31 cellular contexts compared by ENCODE assay signal in genomic region chr4:22440999-22441398, GRCh38.
"Had no signal": no experiment of that assay in that cellular context is flagged by ENCODE, and none has a peak within 500 bp of the region (broad histone marks: within the 10 kb centered on the region; RNA-seq: fewer than 3 reads in every experiment).

No MANE protein-coding gene starts in this region.

- DNase-seq: naive thymus-derived CD8-positive, alpha-beta T cell; occipital lobe; ovary; posterior cingulate gyrus; psoas muscle; right cardiac atrium; spleen; stimulated activated CD4-positive, alpha-beta T cell treated with anti-CD3 and anti-CD28 coated beads, Interleukin-12 subunit alpha, Interleukin-12 subunit beta, amount 100 ng/mL, for 4 hours; stimulated activated CD4-positive, alpha-beta T cell treated with anti-CD3 and anti-CD28 coated beads, Interleukin-1b, Interleukin-23, amount 100 ng/mL, for 48 hours; stimulated activated CD4-positive, alpha-beta T cell treated with anti-CD3 and anti-CD28 coated beads, Interleukin-4, amount 100 ng/mL, for 1 hour; stimulated activated CD4-positive, alpha-beta T cell treated with anti-CD3 and anti-CD28 coated beads, Interleukin-4, amount 100 ng/mL, for 4 hours; stimulated activated CD8-positive, alpha-beta memory T cell treated with anti-CD3 and anti-CD28 coated beads, Interleukin-4, amount 100 ng/mL, for 48 hours; stimulated activated naive CD4-positive, alpha-beta T cell; stimulated activated naive CD8-positive, alpha-beta T cell treated with anti-CD3 and anti-CD28 coated beads, Interleukin-15, amount 100 ng/mL, for 72 hours; stimulated activated naive CD8-positive, alpha-beta T cell treated with anti-CD3 and anti-CD28 coated beads, Interleukin-15, Interleukin-2, amounts not matched to agents 100 U/mL and 50 U/mL, for 24 hours; substantia nigra; thyroid gland; trophoblast cell; upper lobe of left lung had no signal

- H3K27me3 Mint-ChIP-seq: naive thymus-derived CD8-positive, alpha-beta T cell; natural killer cell treated with Interleukin-12 subunit alpha and Interleukin-12 subunit beta and Interleukin-15 and Interleukin-18, amount 100 ng/mL, for 72 hours; progenitor cell of endocrine pancreas; stimulated activated memory B cell treated with anti-CD40 and anti-IgM and Interleukin-4, amounts not matched to agents 10 μg/mL and 1 μg/mL and 100 μg/mL, for 72 hours; stimulated activated naive CD8-positive, alpha-beta T cell treated with anti-CD3 and anti-CD28 coated beads, Interleukin-15, amount 100 ng/mL, for 72 hours had no signal

- H3K36me3 Mint-ChIP-seq: stimulated activated memory B cell treated with anti-CD40 and anti-IgM and Interleukin-4, amounts not matched to agents 10 μg/mL and 1 μg/mL and 100 μg/mL, for 72 hours had no signal

- H3K4me2 ChIP-seq: neural progenitor cell, smooth muscle cell had no signal

- H3K9me3 ChIP-seq: ovary, psoas muscle, spleen, thoracic aorta, thyroid gland, tibial nerve, upper lobe of left lung, vagina had no signal

- H3K27ac Mint-ChIP-seq: naive thymus-derived CD8-positive, alpha-beta T cell; neural progenitor cell; progenitor cell of endocrine pancreas; stimulated activated memory B cell treated with anti-CD40 and anti-IgM and Interleukin-4, amounts not matched to agents 10 μg/mL and 1 μg/mL and 100 μg/mL, for 72 hours had no signal

- H3K4me1 Mint-ChIP-seq: neural progenitor cell; stimulated activated memory B cell treated with anti-CD40 and anti-IgM and Interleukin-4, amounts not matched to agents 10 μg/mL and 1 μg/mL and 100 μg/mL, for 72 hours had no signal

- H3K36me3 ChIP-seq: ovary, thoracic aorta, upper lobe of left lung had no signal

- H3K4me3 ChIP-seq: neural progenitor cell, ovary, psoas muscle, skin epidermis, smooth muscle cell, spleen, thoracic aorta, thyroid gland, tibial nerve, upper lobe of left lung, vagina had no signal

- H3K27ac ChIP-seq: neural progenitor cell, ovary, parathyroid adenoma, psoas muscle, skin epidermis, spleen, thoracic aorta, thyroid gland, tibial nerve, upper lobe of left lung, vagina had no signal

- H3K4me1 ChIP-seq: neural progenitor cell, parathyroid adenoma, psoas muscle, spleen, tibial nerve, upper lobe of left lung, vagina had no signal

- H3K9ac ChIP-seq: neural progenitor cell, parathyroid adenoma had no signal

- H3K4me3 Mint-ChIP-seq: naive thymus-derived CD8-positive, alpha-beta T cell; natural killer cell treated with Interleukin-12 subunit alpha and Interleukin-12 subunit beta and Interleukin-15 and Interleukin-18, amount 100 ng/mL, for 72 hours; neural progenitor cell; stimulated activated memory B cell treated with anti-CD40 and anti-IgM and Interleukin-4, amounts not matched to agents 10 μg/mL and 1 μg/mL and 100 μg/mL, for 72 hours; stimulated activated naive CD8-positive, alpha-beta T cell treated with anti-CD3 and anti-CD28 coated beads, Interleukin-15, amount 100 ng/mL, for 72 hours had no signal

- H3K79me2 ChIP-seq: parathyroid adenoma had no signal

- H2AFZ ChIP-seq: neural progenitor cell, parathyroid adenoma had no signal

- H3K9me3 Mint-ChIP-seq: naive thymus-derived CD8-positive, alpha-beta T cell; natural killer cell treated with Interleukin-12 subunit alpha and Interleukin-12 subunit beta and Interleukin-15 and Interleukin-18, amount 100 ng/mL, for 72 hours; neural progenitor cell; stimulated activated memory B cell treated with anti-CD40 and anti-IgM and Interleukin-4, amounts not matched to agents 10 μg/mL and 1 μg/mL and 100 μg/mL, for 72 hours; stimulated activated naive CD8-positive, alpha-beta T cell treated with anti-CD3 and anti-CD28 coated beads, Interleukin-15, amount 100 ng/mL, for 72 hours had no signal

- FAIRE-seq: urothelium cell line had no signal

- ATAC-seq: naive thymus-derived CD8-positive, alpha-beta T cell; natural killer cell treated with Interleukin-12 subunit alpha and Interleukin-12 subunit beta and Interleukin-15 and Interleukin-18, amount 100 ng/mL, for 72 hours; psoas muscle; right cardiac atrium; sciatic nerve; stimulated activated memory B cell treated with anti-CD40 and anti-IgM and Interleukin-4, amounts not matched to agents 10 μg/mL and 1 μg/mL and 100 μg/mL, for 72 hours; stimulated activated naive CD8-positive, alpha-beta T cell treated with anti-CD3 and anti-CD28 coated beads, Interleukin-15, amount 100 ng/mL, for 72 hours; stimulated activated naive CD8-positive, alpha-beta T cell treated with anti-CD3 and anti-CD28 coated beads, Interleukin-15, Interleukin-2, amounts not matched to agents 100 U/mL and 50 U/mL, for 24 hours had no signal

- H3K27me3 ChIP-seq: neural progenitor cell, ovary, spleen, thyroid gland, tibial nerve, upper lobe of left lung, vagina had no signal
